ENCODE assay signal across 1 cellular context in the genomic region with DNA sequence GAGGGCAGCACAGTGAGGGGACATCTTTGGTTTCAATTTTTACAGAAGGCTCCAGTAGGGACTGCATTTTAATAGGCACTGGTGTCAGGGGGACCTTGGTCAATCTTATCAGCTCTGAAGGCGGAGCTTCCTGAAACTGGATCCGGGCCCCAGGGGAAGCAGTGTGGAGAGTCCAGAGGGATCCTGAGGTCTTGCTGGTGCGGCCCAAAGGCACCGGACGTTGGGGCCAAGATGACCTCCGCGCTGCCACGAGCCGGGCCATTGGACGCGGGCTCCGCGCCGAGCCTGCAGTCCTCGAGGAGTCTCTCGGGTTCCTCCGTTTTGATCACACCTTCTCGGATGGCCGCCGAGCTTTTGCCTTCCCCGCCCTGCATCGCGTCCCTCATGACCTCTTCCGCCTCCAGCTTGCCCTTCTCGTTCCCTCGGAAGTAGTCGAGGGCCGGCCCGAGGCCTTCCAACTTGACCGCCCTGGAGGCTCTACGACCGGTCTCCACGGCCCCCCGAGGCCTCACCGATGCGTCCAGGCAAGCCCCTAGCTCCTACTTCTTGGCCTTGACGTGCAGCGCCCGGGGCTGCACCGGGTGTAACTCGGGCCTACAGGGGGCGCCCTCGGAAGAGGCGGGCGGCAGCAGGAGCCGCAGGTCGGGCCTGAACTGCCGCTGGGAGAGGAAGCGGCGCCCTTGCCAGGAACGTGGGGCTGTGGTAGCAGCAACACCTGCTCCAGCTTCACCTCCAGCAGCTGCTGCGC.
TF ChIP-seq lines count a peak whose summit lies in the region.

No MANE protein-coding gene starts in this region.

TF ChIP-seq in WTC11, 78 proteins besides CTCF, POLR2A, EP300 and RAD21 (continued from another document):
- TF ChIP-seq, protein P1, sequence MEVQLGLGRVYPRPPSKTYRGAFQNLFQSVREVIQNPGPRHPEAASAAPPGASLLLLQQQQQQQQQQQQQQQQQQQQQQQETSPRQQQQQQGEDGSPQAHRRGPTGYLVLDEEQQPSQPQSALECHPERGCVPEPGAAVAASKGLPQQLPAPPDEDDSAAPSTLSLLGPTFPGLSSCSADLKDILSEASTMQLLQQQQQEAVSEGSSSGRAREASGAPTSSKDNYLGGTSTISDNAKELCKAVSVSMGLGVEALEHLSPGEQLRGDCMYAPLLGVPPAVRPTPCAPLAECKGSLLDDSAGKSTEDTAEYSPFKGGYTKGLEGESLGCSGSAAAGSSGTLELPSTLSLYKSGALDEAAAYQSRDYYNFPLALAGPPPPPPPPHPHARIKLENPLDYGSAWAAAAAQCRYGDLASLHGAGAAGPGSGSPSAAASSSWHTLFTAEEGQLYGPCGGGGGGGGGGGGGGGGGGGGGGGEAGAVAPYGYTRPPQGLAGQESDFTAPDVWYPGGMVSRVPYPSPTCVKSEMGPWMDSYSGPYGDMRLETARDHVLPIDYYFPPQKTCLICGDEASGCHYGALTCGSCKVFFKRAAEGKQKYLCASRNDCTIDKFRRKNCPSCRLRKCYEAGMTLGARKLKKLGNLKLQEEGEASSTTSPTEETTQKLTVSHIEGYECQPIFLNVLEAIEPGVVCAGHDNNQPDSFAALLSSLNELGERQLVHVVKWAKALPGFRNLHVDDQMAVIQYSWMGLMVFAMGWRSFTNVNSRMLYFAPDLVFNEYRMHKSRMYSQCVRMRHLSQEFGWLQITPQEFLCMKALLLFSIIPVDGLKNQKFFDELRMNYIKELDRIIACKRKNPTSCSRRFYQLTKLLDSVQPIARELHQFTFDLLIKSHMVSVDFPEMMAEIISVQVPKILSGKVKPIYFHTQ (CRISPR knock-in tag; IDR thresholded peaks at IDR 0.05) = no peak
- TF ChIP-seq NR1H2 (CRISPR knock-in tag; IDR thresholded peaks at IDR 0.05) = no peak
- TF ChIP-seq, protein P2, sequence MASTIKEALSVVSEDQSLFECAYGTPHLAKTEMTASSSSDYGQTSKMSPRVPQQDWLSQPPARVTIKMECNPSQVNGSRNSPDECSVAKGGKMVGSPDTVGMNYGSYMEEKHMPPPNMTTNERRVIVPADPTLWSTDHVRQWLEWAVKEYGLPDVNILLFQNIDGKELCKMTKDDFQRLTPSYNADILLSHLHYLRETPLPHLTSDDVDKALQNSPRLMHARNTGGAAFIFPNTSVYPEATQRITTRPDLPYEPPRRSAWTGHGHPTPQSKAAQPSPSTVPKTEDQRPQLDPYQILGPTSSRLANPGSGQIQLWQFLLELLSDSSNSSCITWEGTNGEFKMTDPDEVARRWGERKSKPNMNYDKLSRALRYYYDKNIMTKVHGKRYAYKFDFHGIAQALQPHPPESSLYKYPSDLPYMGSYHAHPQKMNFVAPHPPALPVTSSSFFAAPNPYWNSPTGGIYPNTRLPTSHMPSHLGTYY (CRISPR knock-in tag; IDR thresholded peaks at IDR 0.05) = no peak
- no peak for TF ChIP-seq TEAD4 (CRISPR knock-in tag; IDR thresholded peaks at IDR 0.05)
- TF ChIP-seq FOXP1 (CRISPR knock-in tag; IDR thresholded peaks at IDR 0.05; ENCODE audit: borderline replicate concordance) = no peak
- TF ChIP-seq ZNF219 (CRISPR knock-in tag; IDR thresholded peaks at IDR 0.05; ENCODE audit: borderline replicate concordance) = no peak
- no peak for TF ChIP-seq ZNF121 (CRISPR knock-in tag; IDR thresholded peaks at IDR 0.05)
